Comparison of ENCODE assay signal across 9 cellular contexts in genomic region chr5:141883184-141883947, GRCh38. TPM values are rescaled to one million over a fixed set of nuclear protein-coding genes. Genes with fewer than 3 reads are reported as not detected.
DNase-seq lines count a peak whose midpoint lies in the region; ATAC-seq and TF ChIP-seq lines count a peak whose summit lies in the region.
"Had no signal": no experiment of that assay in that cellular context is flagged by ENCODE, and none has a peak within 500 bp of the region (broad histone marks: within the 10 kb centered on the region; RNA-seq: fewer than 3 reads in every experiment).

No MANE protein-coding gene starts in this region.

- peaks cover 24% of the 10 kb centered on the region for H3K4me1 Mint-ChIP-seq in Calu3 (ENCODE audit: low read depth, unreplicated experiment)

- intact Hi-C loops in Calu3 (cut with micrococcal nuclease; ENCODE audit: unreplicated experiment) = no loop called here

- ATAC-seq in HG03025 (IDR thresholded peaks at IDR 0.05; ENCODE audit: low FRiP score, unreplicated experiment) = no peak

- H3K27ac Mint-ChIP-seq in Calu3 (ENCODE audit: unreplicated experiment) = no peak overlapping the region

- TF ChIP-seq CTCF in Calu3 (IDR thresholded peaks at IDR 0.05; ENCODE audit: unreplicated experiment) = no peak
- TF ChIP-seq CTCF in epithelial cell of esophagus (IDR thresholded peaks at IDR 0.05; ENCODE audit: insufficient read depth, low read depth, low read length, missing control alignments) = no peak
- no peak for TF ChIP-seq CTCF in GM10266 (IDR thresholded peaks at IDR 0.05; ENCODE audit: control insufficient read depth, insufficient read depth, low read depth, missing control alignments)

- BruUV-seq in Calu3 (replicated peaks; lab: Mats Ljungman, UMichigan) = no TSS peak

- H3K27me3 Mint-ChIP-seq in Calu3 (ENCODE audit: unreplicated experiment) = peaks cover 65% of the 10 kb centered on the region

- peak; percentile 66 for DNase-seq in Calu3
- DNase-seq in RPMI8226 = peak; percentile 60
- DNase-seq in epithelial cell of esophagus (ENCODE audit: low read depth) = peak; percentile 48
- peak; percentile 66 for DNase-seq in midbrain (lab: John Stamatoyannopoulos, UW)
- DNase-seq in NCI-H446 treated with DMSO at 0.1 percent for 48 hours (lab: John Stamatoyannopoulos, UW) = no peak
- DNase-seq in NCI-H524 treated with DMSO at 0.1 percent for 48 hours (lab: John Stamatoyannopoulos, UW) = no peak
- DNase-seq in GM10266 (ENCODE audit: extremely low spot score) = no peak

- H3K4me3 Mint-ChIP-seq in Calu3 (ENCODE audit: low read depth, unreplicated experiment) = no peak overlapping the region

- H3K36me3 Mint-ChIP-seq in Calu3 (ENCODE audit: insufficient read depth, unreplicated experiment) = peaks cover 14% of the 10 kb centered on the region

- CTCF ChIA-PET in Calu3 (lab: Charles Lee) = interaction anchor here (0.7 to 1.6 kb wide), 3 partner anchors 77 to 202 kb away, joined by 3 to 4 read pairs (median 4); no protein-coding TSS in a partner anchor

- H3K4me3 ChIP-seq in epithelial cell of esophagus (ENCODE audit: low read length) = no peak overlapping the region
- H3K4me3 ChIP-seq: upper lobe of left lung had no signal

- no peaks in the 10 kb centered on the region for H3K9me3 Mint-ChIP-seq in Calu3 (ENCODE audit: low read depth, unreplicated experiment)

RNA-seq across cellular contexts. Expression of gene PCDH1, which starts 5.2 kb away (rescaled TPM):
- 146 and 167 TPM in 2 replicates for total RNA-seq in Calu3 (2022)

RNA-seq across cellular contexts. Expression of gene DELE1, which starts 40.3 kb away (rescaled TPM):
- 78.0 and 78.5 TPM in 2 replicates for total RNA-seq in Calu3 (2022)

Comparison
In these comparisons a context has a peak if more than half of its experiments do, and no peak if none do; other contexts are left out.
1. DNase-seq: peak in Calu3 (single experiment), RPMI8226 (single experiment), epithelial cell of esophagus (single experiment) and midbrain (single experiment); none in NCI-H446 treated with DMSO at 0.1 percent for 48 hours (single experiment), NCI-H524 treated with DMSO at 0.1 percent for 48 hours (single experiment) and GM10266 (single experiment).